Comparison of ENCODE assay signal across 8 cellular contexts in genomic region chr19:15330801-15331418, GRCh38. TPM values are rescaled to one million over a fixed set of nuclear protein-coding genes. Genes with fewer than 3 reads are reported as not detected.
DNase-seq lines count a peak whose midpoint lies in the region; ATAC-seq and TF ChIP-seq lines count a peak whose summit lies in the region.

No MANE protein-coding gene starts in this region.

- H3K36me3 Mint-ChIP-seq in natural killer cell treated with Interleukin-12 subunit alpha and Interleukin-12 subunit beta and Interleukin-15 and Interleukin-18, amount 100 ng/mL, for 72 hours, result peaks cover 6% of the 10 kb centered on the region

- no peaks in the 10 kb centered on the region for H3K27me3 Mint-ChIP-seq in natural killer cell treated with Interleukin-12 subunit alpha and Interleukin-12 subunit beta and Interleukin-15 and Interleukin-18, amount 100 ng/mL, for 72 hours

- H3K27ac Mint-ChIP-seq in natural killer cell treated with Interleukin-12 subunit alpha and Interleukin-12 subunit beta and Interleukin-15 and Interleukin-18, amount 100 ng/mL, for 72 hours, result peak overlapping the region; percentile 88 to 90

- H3K4me3 Mint-ChIP-seq in natural killer cell treated with Interleukin-12 subunit alpha and Interleukin-12 subunit beta and Interleukin-15 and Interleukin-18, amount 100 ng/mL, for 72 hours, result peak overlapping the region; percentile 91

- no peak for TF ChIP-seq CTCF in epithelial cell of esophagus (IDR thresholded peaks at IDR 0.05; ENCODE audit: insufficient read depth, low read depth, low read length, missing control alignments)

- peak; percentile 46 for DNase-seq in NK-92 treated with Interleukin-12 subunit alpha and Interleukin-12 subunit beta, amount 100 ng/mL, for 24 hours (lab: John Stamatoyannopoulos, UW)
- DNase-seq in NK-92 (lab: John Stamatoyannopoulos, UW; ENCODE audit: unreplicated experiment), result no peak
- DNase-seq in epithelial cell of esophagus (ENCODE audit: low read depth), result peak; percentile 85
- peak; percentile 66 for DNase-seq in natural killer cell treated with Interleukin-12 subunit alpha and Interleukin-12 subunit beta and Interleukin-15 and Interleukin-18, amount 100 ng/mL, for 72 hours (ENCODE audit: low spot score)
- no peak for DNase-seq in activated gamma-delta T cell treated with Interleukin-2 at 50 U/mL for 16 hours
- DNase-seq in UCSD-AML1 (lab: John Stamatoyannopoulos, UW; ENCODE audit: unreplicated experiment), result no peak

- no peaks in the 10 kb centered on the region for H3K9me3 Mint-ChIP-seq in natural killer cell treated with Interleukin-12 subunit alpha and Interleukin-12 subunit beta and Interleukin-15 and Interleukin-18, amount 100 ng/mL, for 72 hours

- peak overlapping the region; percentile 95 for H3K4me3 ChIP-seq in epithelial cell of esophagus (ENCODE audit: low read length)

- peaks cover 47 to 49% of the 10 kb centered on the region in 2 donors for H3K4me1 Mint-ChIP-seq in natural killer cell treated with Interleukin-12 subunit alpha and Interleukin-12 subunit beta and Interleukin-15 and Interleukin-18, amount 100 ng/mL, for 72 hours (ENCODE audit: low read depth in 2 of 2)

- ATAC-seq in SK-N-SH treated with all-trans-retinoic acid at 6 μM for 48 hours, result peak; percentile 70
- ATAC-seq in natural killer cell treated with Interleukin-12 subunit alpha and Interleukin-12 subunit beta and Interleukin-15 and Interleukin-18, amount 100 ng/mL, for 72 hours, result peak; percentile 51 to 55
- ATAC-seq in HG03135 (IDR thresholded peaks at IDR 0.05; ENCODE audit: unreplicated experiment), result no peak

TF ChIP-seq in SK-N-SH treated with all-trans-retinoic acid at 6 μM for 48 hours, 23 proteins besides CTCF, POLR2A, EP300 and RAD21:
- no peak for TF ChIP-seq PATZ1 (CRISPR knock-in tag; IDR thresholded peaks at IDR 0.05; ENCODE audit: borderline replicate concordance)
- no peak for TF ChIP-seq SNAI2 (CRISPR knock-in tag; IDR thresholded peaks at IDR 0.05)
- TF ChIP-seq BACH2 (CRISPR knock-in tag; IDR thresholded peaks at IDR 0.05; ENCODE audit: borderline replicate concordance), result no peak
- TF ChIP-seq CREB5 (CRISPR knock-in tag; IDR thresholded peaks at IDR 0.05; ENCODE audit: low read depth), result no peak
- TF ChIP-seq OSR1 (CRISPR knock-in tag; IDR thresholded peaks at IDR 0.05), result no peak
- TF ChIP-seq ZC3H10 (CRISPR knock-in tag; IDR thresholded peaks at IDR 0.05), result no peak
- no peak for TF ChIP-seq ZFP3 (CRISPR knock-in tag; IDR thresholded peaks at IDR 0.05)

RNA-seq across cellular contexts. Expression of gene BRD4, which starts 1.4 kb away (rescaled TPM):
- total RNA-seq in natural killer cell treated with Interleukin-12 subunit alpha and Interleukin-12 subunit beta and Interleukin-15 and Interleukin-18, amount 100 ng/mL, for 72 hours, result 100 to 1,000 TPM; 111 to 161 TPM

RNA-seq across cellular contexts. Expression of gene AKAP8, which starts 48.7 kb away (rescaled TPM):
- 10 to 100 TPM; 61.4 to 78.3 TPM for total RNA-seq in natural killer cell treated with Interleukin-12 subunit alpha and Interleukin-12 subunit beta and Interleukin-15 and Interleukin-18, amount 100 ng/mL, for 72 hours

Comparison
In these comparisons a context has a peak if more than half of its experiments do, and no peak if none do; other contexts are left out.
1. DNase-seq: peak in NK-92 treated with Interleukin-12 subunit alpha and Interleukin-12 subunit beta, amount 100 ng/mL, for 24 hours (single experiment), epithelial cell of esophagus (single experiment) and natural killer cell treated with Interleukin-12 subunit alpha and Interleukin-12 subunit beta and Interleukin-15 and Interleukin-18, amount 100 ng/mL, for 72 hours (single experiment); none in NK-92 (single experiment), activated gamma-delta T cell treated with Interleukin-2 at 50 U/mL for 16 hours (single experiment) and UCSD-AML1 (single experiment).